9 cellular contexts compared by ENCODE assay signal in the genomic region with DNA sequence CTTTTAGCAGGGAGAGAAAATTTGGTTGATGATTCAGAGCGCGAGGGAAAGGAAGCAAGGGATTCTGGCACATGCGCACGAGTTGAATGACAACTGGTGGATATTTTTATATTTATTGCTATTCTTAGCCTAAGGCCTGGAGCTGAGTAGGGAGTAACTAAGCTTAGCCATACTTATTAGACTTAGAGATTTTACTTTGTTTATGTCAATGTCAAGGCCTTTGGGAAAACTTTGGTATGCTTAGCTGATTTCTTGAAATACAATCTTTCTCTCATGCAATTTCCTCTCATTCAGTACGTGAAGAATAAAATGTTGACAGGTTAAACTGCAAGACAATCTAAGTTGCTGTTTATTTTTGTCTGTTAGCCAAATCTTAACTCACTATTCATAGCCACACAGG.
DNase-seq lines count a peak whose midpoint lies in the region; ATAC-seq and TF ChIP-seq lines count a peak whose summit lies in the region.
"Had no signal": no experiment of that assay in that cellular context is flagged by ENCODE, and none has a peak within 500 bp of the region (broad histone marks: within the 10 kb centered on the region; RNA-seq: fewer than 3 reads in every experiment).

No MANE protein-coding gene starts in this region.

- peak overlapping the region; percentile 97 for H3K27ac Mint-ChIP-seq in HFFc6
- no peak overlapping the region for H3K27ac Mint-ChIP-seq in activated T-helper 2 cell treated with anti-CD3 and anti-CD28 coated beads, Interferon-gamma antibody, Interleukin-2, Interleukin-4, amounts not matched to agents 10 μg/mL and 5 μg/mL and 100 μg/mL, durations not matched to agents 14 hours and 24 hours and 36 hours
- H3K27ac Mint-ChIP-seq: activated naive CD4-positive, alpha-beta T cell treated with anti-CD3 and anti-CD28 coated beads, Interleukin-2, amount 50 U/mL, for 72 hours had no signal

- H3K27me3 Mint-ChIP-seq in HFFc6 (ENCODE audit: insufficient read depth) = no peaks in the 10 kb centered on the region; the same call in 1 of the 2 replicates
- no peaks in the 10 kb centered on the region for H3K27me3 Mint-ChIP-seq in activated T-helper 2 cell treated with anti-CD3 and anti-CD28 coated beads, Interferon-gamma antibody, Interleukin-2, Interleukin-4, amounts not matched to agents 10 μg/mL and 5 μg/mL and 100 μg/mL, durations not matched to agents 14 hours and 24 hours and 36 hours (ENCODE audit: low read depth)

- TF ChIP-seq CTCF in HFFc6 (IDR thresholded peaks at IDR 0.05) = no peak
- TF ChIP-seq CTCF in GM10266 (IDR thresholded peaks at IDR 0.05; ENCODE audit: control insufficient read depth, insufficient read depth, low read depth, missing control alignments) = no peak

- H3K4me3 Mint-ChIP-seq in HFFc6 = peak overlapping the region; percentile 77
- H3K4me3 Mint-ChIP-seq in activated T-helper 2 cell treated with anti-CD3 and anti-CD28 coated beads, Interferon-gamma antibody, Interleukin-2, Interleukin-4, amounts not matched to agents 10 μg/mL and 5 μg/mL and 100 μg/mL, durations not matched to agents 14 hours and 24 hours and 36 hours (ENCODE audit: low read depth) = no peak overlapping the region

- peaks cover 90% of the 10 kb centered on the region for H3K4me1 Mint-ChIP-seq in HFFc6 (ENCODE audit: low read depth)
- H3K4me1 Mint-ChIP-seq in activated T-helper 2 cell treated with anti-CD3 and anti-CD28 coated beads, Interferon-gamma antibody, Interleukin-2, Interleukin-4, amounts not matched to agents 10 μg/mL and 5 μg/mL and 100 μg/mL, durations not matched to agents 14 hours and 24 hours and 36 hours (ENCODE audit: low read depth) = peaks cover 27% of the 10 kb centered on the region

- H3K9me3 Mint-ChIP-seq in HFFc6 = peaks cover 7% of the 10 kb centered on the region
- peaks cover 8% of the 10 kb centered on the region for H3K9me3 Mint-ChIP-seq in activated T-helper 2 cell treated with anti-CD3 and anti-CD28 coated beads, Interferon-gamma antibody, Interleukin-2, Interleukin-4, amounts not matched to agents 10 μg/mL and 5 μg/mL and 100 μg/mL, durations not matched to agents 14 hours and 24 hours and 36 hours

- peak; percentile 94 for DNase-seq in HFFc6
- DNase-seq in cerebellar cortex (ENCODE audit: low spot score) = peak; percentile 22
- peak; percentile 11 for DNase-seq in kidney tubule cell (ENCODE audit: low spot score)
- peak; percentile 72 for DNase-seq in superior temporal gyrus (ENCODE audit: extremely low spot score)
- no peak for DNase-seq in stimulated activated CD4-positive, alpha-beta T cell treated with anti-CD3 and anti-CD28 coated beads, Interleukin-2, amount 100 ng/mL, for 48 hours
- no peak for DNase-seq in GM10266 (ENCODE audit: extremely low spot score)
- no peak for DNase-seq in activated T-helper 2 cell treated with anti-CD3 and anti-CD28 coated beads, Interferon-gamma antibody, Interleukin-2, Interleukin-4, amounts not matched to agents 10 μg/mL and 5 μg/mL and 100 μg/mL, durations not matched to agents 14 hours and 24 hours and 36 hours (ENCODE audit: low spot score)

- peaks cover 26% of the 10 kb centered on the region for H3K36me3 Mint-ChIP-seq in HFFc6 (ENCODE audit: low read depth)
- peaks cover 9% of the 10 kb centered on the region for H3K36me3 Mint-ChIP-seq in activated T-helper 2 cell treated with anti-CD3 and anti-CD28 coated beads, Interferon-gamma antibody, Interleukin-2, Interleukin-4, amounts not matched to agents 10 μg/mL and 5 μg/mL and 100 μg/mL, durations not matched to agents 14 hours and 24 hours and 36 hours (ENCODE audit: low read depth)

- no peak for ATAC-seq in GM21528 (IDR thresholded peaks at IDR 0.05; ENCODE audit: low FRiP score, unreplicated experiment)
- ATAC-seq: activated naive CD4-positive, alpha-beta T cell treated with anti-CD3 and anti-CD28 coated beads, Interleukin-2, amount 50 U/mL, for 72 hours had no signal

- intact Hi-C loops in activated T-helper 2 cell treated with anti-CD3 and anti-CD28 coated beads, Interferon-gamma antibody, Interleukin-2, Interleukin-4, amounts not matched to agents 10 μg/mL and 5 μg/mL and 100 μg/mL, durations not matched to agents 14 hours and 24 hours and 36 hours (cut with micrococcal nuclease) = no loop called here

Comparison
In these comparisons a context has a peak if more than half of its experiments do, and no peak if none do; other contexts are left out.
1. DNase-seq: peak in HFFc6 (single experiment), cerebellar cortex (single experiment), kidney tubule cell (single experiment) and superior temporal gyrus (single experiment); none in stimulated activated CD4-positive, alpha-beta T cell treated with anti-CD3 and anti-CD28 coated beads, Interleukin-2, amount 100 ng/mL, for 48 hours (0 of 2), GM10266 (single experiment) and activated T-helper 2 cell treated with anti-CD3 and anti-CD28 coated beads, Interferon-gamma antibody, Interleukin-2, Interleukin-4, amounts not matched to agents 10 μg/mL and 5 μg/mL and 100 μg/mL, durations not matched to agents 14 hours and 24 hours and 36 hours (single experiment).